7 cellular contexts compared by ENCODE assay signal in genomic region chr20:54047048-54047447, GRCh38.
"Had no signal": no experiment of that assay in that cellular context is flagged by ENCODE, and none has a peak within 500 bp of the region (broad histone marks: within the 10 kb centered on the region; RNA-seq: fewer than 3 reads in every experiment).

No MANE protein-coding gene starts in this region.

- H3K27ac Mint-ChIP-seq: HFFc6 had no signal

- H3K9me3 Mint-ChIP-seq: HFFc6 had no signal

- DNase-seq: GM23248, GOT3, H7, HFFc6, IMR-90, KBM-7 had no signal

- ATAC-seq: HCT116 had no signal

- H3K4me3 Mint-ChIP-seq: HFFc6 had no signal
